9 cellular contexts compared by ENCODE assay signal in genomic region chr3:86793786-86794185, GRCh38.
DNase-seq lines count a peak whose midpoint lies in the region; ATAC-seq and TF ChIP-seq lines count a peak whose summit lies in the region.
"Had no signal": no experiment of that assay in that cellular context is flagged by ENCODE, and none has a peak within 500 bp of the region (broad histone marks: within the 10 kb centered on the region; RNA-seq: fewer than 3 reads in every experiment).

No MANE protein-coding gene starts in this region.

- TF ChIP-seq EP300 in esophagus muscularis mucosa (IDR thresholded peaks at IDR 0.05) = no peak

- TF ChIP-seq CTCF in esophagus muscularis mucosa (IDR thresholded peaks at IDR 0.05) (no peak), nephron (IDR thresholded peaks at IDR 0.05; ENCODE audit: unreplicated experiment in 3 of 3) (no peak)

- peak overlapping the region; percentile 78 to 92 (median 88) for H3K27ac Mint-ChIP-seq in nephron

- H3K4me1 ChIP-seq in esophagus muscularis mucosa = peaks cover 5 to 21% (median 13%) of the 10 kb centered on the region in 4 donors

- H3K27ac ChIP-seq in esophagus muscularis mucosa (replicated peaks in 1 of 4) = peak overlapping the region; percentile 61 to 78 (median 72)

- peak overlapping the region in 1 of 3 experiments; percentile 21 for H3K4me3 Mint-ChIP-seq in nephron

- intact Hi-C loops in esophagus muscularis mucosa (cut with DNase I) = no loop called here

- ATAC-seq in HG03280 (IDR thresholded peaks at IDR 0.05; ENCODE audit: unreplicated experiment) (no peak), HG02610 (IDR thresholded peaks at IDR 0.05; ENCODE audit: unreplicated experiment) (no peak)

- H3K36me3 Mint-ChIP-seq in nephron (ENCODE audit: low read depth) = no peaks in the 10 kb centered on the region

- 35% methylated on average over 1 of the region's 1 CpG for WGBS in esophagus muscularis mucosa

- DNase-seq in ACHN = peak; percentile 82
- peak; percentile 55 for DNase-seq in NCI-H69 (lab: John Stamatoyannopoulos, UW)
- no peak for DNase-seq in esophagus muscularis mucosa (ENCODE audit: extremely low spot score)
- DNase-seq in DMS79 (lab: John Stamatoyannopoulos, UW) = no peak
- no peak for DNase-seq in NCI-H2107 treated with DMSO at 0.1 percent for 48 hours (lab: John Stamatoyannopoulos, UW; ENCODE audit: unreplicated experiment)
- DNase-seq: effector memory CD4-positive, alpha-beta T cell had no signal

- H3K27me3 ChIP-seq in esophagus muscularis mucosa = no peaks in the 10 kb centered on the region

- no peak overlapping the region for H3K4me3 ChIP-seq in esophagus muscularis mucosa

- TF ChIP-seq POLR2A in esophagus muscularis mucosa (IDR thresholded peaks at IDR 0.05; ENCODE audit: low read depth) = no peak

- H3K4me1 Mint-ChIP-seq in nephron = peaks cover 31% of the 10 kb centered on the region

- H3K9me3 Mint-ChIP-seq in nephron = no peaks in the 10 kb centered on the region

- no peaks in the 10 kb centered on the region for H3K36me3 ChIP-seq in esophagus muscularis mucosa

- H3K27me3 Mint-ChIP-seq in nephron (ENCODE audit: low read depth) = no peaks in the 10 kb centered on the region

- in situ Hi-C loops in ACHN (cut with HindIII; ENCODE audit: low pct_ligation_motif_present, low pct_unique_long_range_greater_than_20kb, low sequenced_read_pairs) = no loop called here

- H3K9me3 ChIP-seq in esophagus muscularis mucosa = no peaks in the 10 kb centered on the region

Comparison
In these comparisons a context has a peak if more than half of its experiments do, and no peak if none do; other contexts are left out.
1. DNase-seq: peak in ACHN (single experiment) and NCI-H69 (single experiment); none in esophagus muscularis mucosa (single experiment), DMS79 (single experiment) and NCI-H2107 treated with DMSO at 0.1 percent for 48 hours (single experiment).